Comparison of ENCODE assay signal across 11 cellular contexts in genomic region chr6:169292340-169293124, GRCh38. TPM values are rescaled to one million over a fixed set of nuclear protein-coding genes. Genes with fewer than 3 reads are reported as not detected.
DNase-seq lines count a peak whose midpoint lies in the region; ATAC-seq and TF ChIP-seq lines count a peak whose summit lies in the region.
"Had no signal": no experiment of that assay in that cellular context is flagged by ENCODE, and none has a peak within 500 bp of the region (broad histone marks: within the 10 kb centered on the region; RNA-seq: fewer than 3 reads in every experiment).

No MANE protein-coding gene starts in this region.

- H3K27me3 ChIP-seq in hepatocyte, result no peaks in the 10 kb centered on the region
- no peaks in the 10 kb centered on the region for H3K27me3 ChIP-seq in aorta (ENCODE audit: control insufficient read depth in 1 of 2, insufficient read depth in 2 of 2, low read length in 1 of 2)

- H3K9me3 Mint-ChIP-seq in activated CD4-positive, alpha-beta T cell treated with anti-CD3 and anti-CD28 coated beads, Interleukin-2, amount 10 ng/mL, durations not matched to agents 24 days and 14 days, result no peaks in the 10 kb centered on the region
- H3K9me3 Mint-ChIP-seq: memory B cell had no signal

- 42% methylated on average over 11 of the region's 11 CpGs for WGBS in hepatocyte (ENCODE audit: low lambda C conversion rate, missing lambda C conversion rate)
- WGBS in aorta, 2 donors, result 90 to 91% methylated on average over 11 of the region's 11 CpGs

- no peak for TF ChIP-seq CTCF in hepatocyte (IDR thresholded peaks at IDR 0.05; ENCODE audit: poor library complexity)

- H3K27me3 Mint-ChIP-seq in activated CD4-positive, alpha-beta T cell treated with anti-CD3 and anti-CD28 coated beads, Interleukin-2, amount 10 ng/mL, durations not matched to agents 24 days and 14 days, result no peaks in the 10 kb centered on the region

- no peak overlapping the region for H2AFZ ChIP-seq in hepatocyte

- no peaks in the 10 kb centered on the region for H3K9me2 ChIP-seq in hepatocyte (replicated peaks; ENCODE audit: insufficient read depth)

- H3K4me1 Mint-ChIP-seq in activated CD4-positive, alpha-beta T cell treated with anti-CD3 and anti-CD28 coated beads, Interleukin-2, amount 10 ng/mL, durations not matched to agents 24 days and 14 days, result no peaks in the 10 kb centered on the region

- no peak overlapping the region for H3K4me3 Mint-ChIP-seq in activated CD4-positive, alpha-beta T cell treated with anti-CD3 and anti-CD28 coated beads, Interleukin-2, amount 10 ng/mL, durations not matched to agents 24 days and 14 days
- H3K4me3 Mint-ChIP-seq: memory B cell had no signal

- H3K27ac ChIP-seq in hepatocyte, result peak overlapping the region; percentile 82
- no peak overlapping the region for H3K27ac ChIP-seq in aorta (ENCODE audit: low read depth in 1 of 2, low read length in 2 of 2)
- H3K27ac ChIP-seq: C4-2B had no signal

- no peak overlapping the region for H3K27ac Mint-ChIP-seq in activated CD4-positive, alpha-beta T cell treated with anti-CD3 and anti-CD28 coated beads, Interleukin-2, amount 10 ng/mL, durations not matched to agents 24 days and 14 days
- H3K27ac Mint-ChIP-seq: memory B cell had no signal

- no peaks in the 10 kb centered on the region for H3K79me2 ChIP-seq in hepatocyte

- ATAC-seq in aorta (ENCODE audit: low FRiP score) (peak; percentile 49), GM19397 (IDR thresholded peaks at IDR 0.05; ENCODE audit: unreplicated experiment) (no peak)

- H3K4me2 ChIP-seq in hepatocyte, result peak overlapping the region; percentile 22

- H3K36me3 ChIP-seq in hepatocyte (replicated peaks; ENCODE audit: insufficient read depth, low read depth) (no peaks in the 10 kb centered on the region), aorta (ENCODE audit: control insufficient read depth in 1 of 2, insufficient read depth in 2 of 2, low read length in 1 of 2) (no peaks in the 10 kb centered on the region)

- H4K20me1 ChIP-seq in hepatocyte (ENCODE audit: insufficient read depth, poor library complexity, severe bottlenecking), result no peaks in the 10 kb centered on the region

- H3K4me1 ChIP-seq in hepatocyte (ENCODE audit: insufficient read depth), result peaks cover 3% of the 10 kb centered on the region
- no peaks in the 10 kb centered on the region for H3K4me1 ChIP-seq in aorta (ENCODE audit: control insufficient read depth in 1 of 2, insufficient read depth in 2 of 2, low read length in 2 of 2)

- H3K9me3 ChIP-seq in hepatocyte (ENCODE audit: low read depth) (no peaks in the 10 kb centered on the region), aorta (ENCODE audit: control insufficient read depth, low read length) (peaks cover 1% of the 10 kb centered on the region)

- intact Hi-C loops in activated CD4-positive, alpha-beta T cell treated with anti-CD3 and anti-CD28 coated beads, Interleukin-2, amount 10 ng/mL, durations not matched to agents 24 days and 14 days (cut with micrococcal nuclease), result no loop called here
- intact Hi-C loops in aorta (cut with DNase I), result no loop called here

- peak; percentile 39 for DNase-seq in activated CD4-positive, alpha-beta T cell treated with anti-CD3 and anti-CD28 coated beads, Interleukin-2, amount 10 ng/mL, durations not matched to agents 24 days and 14 days
- DNase-seq in activated CD4-positive, alpha-beta T cell treated with anti-CD3 and anti-CD28 coated beads, Interleukin-2, amount 50 U/mL, for 48 hours, result no peak
- DNase-seq in T1000 (lab: John Stamatoyannopoulos, UW) (peak; percentile 45), hepatocyte (ENCODE audit: low spot score) (peak; percentile 81), aorta (no peak), DMS153 (lab: John Stamatoyannopoulos, UW) (no peak), KG1 (lab: John Stamatoyannopoulos, UW) (no peak)
- DNase-seq: NCI-H524 had no signal

- no peaks in the 10 kb centered on the region for H3K36me3 Mint-ChIP-seq in activated CD4-positive, alpha-beta T cell treated with anti-CD3 and anti-CD28 coated beads, Interleukin-2, amount 10 ng/mL, durations not matched to agents 24 days and 14 days (ENCODE audit: low read depth)
- H3K36me3 Mint-ChIP-seq: memory B cell had no signal

- no peak overlapping the region for H3K4me3 ChIP-seq in hepatocyte
- no peak overlapping the region for H3K4me3 ChIP-seq in aorta (ENCODE audit: low read length in 2 of 2)

RNA-seq across cellular contexts. Expression of gene THBS2, which starts 38.9 kb away (rescaled TPM):
- not detected in 2 replicates for total RNA-seq in activated CD4-positive, alpha-beta T cell treated with anti-CD3 and anti-CD28 coated beads, Interleukin-2, amount 10 ng/mL, durations not matched to agents 24 days and 14 days
- 2.8 and 5.5 TPM in 2 replicates for total RNA-seq in hepatocyte
- polyA plus RNA-seq in hepatocyte, result 3.2 and 3.9 TPM in 2 replicates
- total RNA-seq in aorta, result 1,000 to 10,000 TPM in 1 of 2 donors, 100 to 1,000 TPM in 1; 700 to 1,026 TPM
- 100 to 1,000 TPM in 1 of 2 donors, 10 to 100 TPM in 1; 68.6 to 378 TPM for polyA plus RNA-seq in aorta

Comparison
In these comparisons a context has a peak if more than half of its experiments do, and no peak if none do; other contexts are left out.
1. DNase-seq: peak in activated CD4-positive, alpha-beta T cell treated with anti-CD3 and anti-CD28 coated beads, Interleukin-2, amount 10 ng/mL, durations not matched to agents 24 days and 14 days (single experiment), T1000 (single experiment) and hepatocyte (single experiment); none in activated CD4-positive, alpha-beta T cell treated with anti-CD3 and anti-CD28 coated beads, Interleukin-2, amount 50 U/mL, for 48 hours (0 of 2), aorta (0 of 2), DMS153 (single experiment) and KG1 (single experiment).
2. RNA of gene THBS2, which starts 38.9 kb away (total RNA-seq): 700 to 1,026 TPM in aorta; 2.8 to 5.5 TPM in hepatocyte and not detected in activated CD4-positive, alpha-beta T cell treated with anti-CD3 and anti-CD28 coated beads, Interleukin-2, amount 10 ng/mL, durations not matched to agents 24 days and 14 days; every median in the first group is over 100 times any median in the second.